ENCODE assay signal across 1 cellular context in genomic region chr16:30893744-30894539, GRCh38.
TF ChIP-seq lines count a peak whose summit lies in the region.

TSS of gene BCL7C (minus strand) at chr16:30894077. CDS start at chr16:30893944, 133 bp downstream.

TF ChIP-seq in HEK293, 187 proteins besides CTCF, POLR2A, EP300 and RAD21 (continued from another document and continues in another):
- TF ChIP-seq BCL11B (tag by site-specific recombination; IDR thresholded peaks at IDR 0.05; ENCODE audit: low read depth) = no peak
- TF ChIP-seq GLIS1 (tag by site-specific recombination; IDR thresholded peaks at IDR 0.05) = no peak; the same call in 1 of the 2 replicates
- TF ChIP-seq ZNF473 (tag by site-specific recombination; IDR thresholded peaks at IDR 0.05) = no peak
- TF ChIP-seq ZNF121 (tag by site-specific recombination; IDR thresholded peaks at IDR 0.05) = no peak
- TF ChIP-seq OSR2 (tag by site-specific recombination; IDR thresholded peaks at IDR 0.05) = no peak; the same call in 1 of the 2 replicates
- TF ChIP-seq ZNF311 (tag by site-specific recombination; IDR thresholded peaks at IDR 0.05; ENCODE audit: borderline replicate concordance) = no peak
- TF ChIP-seq ZNF239 (tag by site-specific recombination; IDR thresholded peaks at IDR 0.05) = 0 out of 2 replicates have a peak, but pooled peaks have one; percentile 24
- no peak for TF ChIP-seq ZNF214 (tag by site-specific recombination; IDR thresholded peaks at IDR 0.05; ENCODE audit: borderline replicate concordance)
- no peak for TF ChIP-seq PRDM1 (tag by site-specific recombination; IDR thresholded peaks at IDR 0.05)
- TF ChIP-seq ZNF138 (tag by site-specific recombination; IDR thresholded peaks at IDR 0.05; ENCODE audit: borderline replicate concordance) = no peak
- peak; percentile 98 for TF ChIP-seq ZBTB26 (tag by site-specific recombination; optimal IDR thresholded peaks at IDR 0.05)
- peak; percentile 40; the same call in 1 of the 2 replicates for TF ChIP-seq ZSCAN30 (tag by site-specific recombination; IDR thresholded peaks at IDR 0.05)
- no peak for TF ChIP-seq ZNF148 (tag by site-specific recombination; IDR thresholded peaks at IDR 0.05; ENCODE audit: borderline replicate concordance)
- no peak for TF ChIP-seq ZNF292 (tag by site-specific recombination; IDR thresholded peaks at IDR 0.05; ENCODE audit: borderline replicate concordance, low read depth)
- no peak for TF ChIP-seq ZNF169 (tag by site-specific recombination; IDR thresholded peaks at IDR 0.05)
- no peak for TF ChIP-seq ZNF26 (tag by site-specific recombination; IDR thresholded peaks at IDR 0.05)
- no peak for TF ChIP-seq GFI1B (tag by site-specific recombination; IDR thresholded peaks at IDR 0.05)
- no peak; the same call in 1 of the 2 replicates for TF ChIP-seq ZNF391 (tag by site-specific recombination; IDR thresholded peaks at IDR 0.05; ENCODE audit: borderline replicate concordance, low read depth)
- TF ChIP-seq ZNF664 (tag by site-specific recombination; IDR thresholded peaks at IDR 0.05) = no peak
- TF ChIP-seq IKZF3 (tag by site-specific recombination; IDR thresholded peaks at IDR 0.05) = no peak
- TF ChIP-seq YY2 (tag by site-specific recombination; IDR thresholded peaks at IDR 0.05) = no peak
- TF ChIP-seq ZNF10 (tag by site-specific recombination; IDR thresholded peaks at IDR 0.05) = peak; percentile 39; the same call in 1 of the 2 replicates
- TF ChIP-seq SCRT2 (tag by site-specific recombination; IDR thresholded peaks at IDR 0.05) = peak; percentile 90
- TF ChIP-seq ZNF175 (tag by site-specific recombination; IDR thresholded peaks at IDR 0.05) = no peak
- no peak for TF ChIP-seq ZNF621 (tag by site-specific recombination; IDR thresholded peaks at IDR 0.05)
- no peak for TF ChIP-seq ZFP41 (tag by site-specific recombination; IDR thresholded peaks at IDR 0.05; ENCODE audit: borderline replicate concordance)
- TF ChIP-seq TCF7L2 (IDR thresholded peaks at IDR 0.05; ENCODE audit: borderline replicate concordance, low read depth, low read length) = no peak
- 0 out of 2 replicates have a peak, but pooled peaks have one; percentile 80 for TF ChIP-seq ZNF324 (tag by site-specific recombination; IDR thresholded peaks at IDR 0.05)
- peak; percentile 97 for TF ChIP-seq PBX3 (CRISPR knock-in tag; IDR thresholded peaks at IDR 0.05)
- TF ChIP-seq ZNF544 (tag by site-specific recombination; IDR thresholded peaks at IDR 0.05) = no peak
- no peak for TF ChIP-seq ZNF624 (tag by site-specific recombination; IDR thresholded peaks at IDR 0.05)
- TF ChIP-seq ZSCAN4 (tag by site-specific recombination; IDR thresholded peaks at IDR 0.05) = 0 out of 2 replicates have a peak, but pooled peaks have one; percentile 15
- no peak; the same call in 1 of the 2 replicates for TF ChIP-seq ZNF548 (tag by site-specific recombination; IDR thresholded peaks at IDR 0.05)
- TF ChIP-seq SALL2 (tag by site-specific recombination; IDR thresholded peaks at IDR 0.05; ENCODE audit: borderline replicate concordance) = no peak
- no peak for TF ChIP-seq ZNF747 (tag by site-specific recombination; IDR thresholded peaks at IDR 0.05)
- TF ChIP-seq FEZF1 (tag by site-specific recombination; IDR thresholded peaks at IDR 0.05) = no peak
- TF ChIP-seq ZNF362 (tag by site-specific recombination; IDR thresholded peaks at IDR 0.05) = no peak
- no peak for TF ChIP-seq ZNF23 (tag by site-specific recombination; IDR thresholded peaks at IDR 0.05; ENCODE audit: borderline replicate concordance)
- TF ChIP-seq ZNF416 (tag by site-specific recombination; IDR thresholded peaks at IDR 0.05) = no peak
- TF ChIP-seq GLI4 (tag by site-specific recombination; IDR thresholded peaks at IDR 0.05) = no peak
- no peak for TF ChIP-seq REST (tag by site-specific recombination; IDR thresholded peaks at IDR 0.05)
- TF ChIP-seq ZNF510 (tag by site-specific recombination; IDR thresholded peaks at IDR 0.05; ENCODE audit: insufficient replicate concordance) = no peak
- TF ChIP-seq ZNF561 (tag by site-specific recombination; IDR thresholded peaks at IDR 0.05; ENCODE audit: borderline replicate concordance) = peak; percentile 84
- TF ChIP-seq KLF7 (tag by site-specific recombination; IDR thresholded peaks at IDR 0.05; ENCODE audit: borderline replicate concordance) = peak; percentile 59; the same call in 1 of the 2 replicates
- no peak for TF ChIP-seq ZNF266 (tag by site-specific recombination; IDR thresholded peaks at IDR 0.05; ENCODE audit: low read depth)
- TF ChIP-seq HOXA7 (CRISPR knock-in tag; IDR thresholded peaks at IDR 0.05; ENCODE audit: borderline replicate concordance) = no peak
- peak; percentile 88 for TF ChIP-seq ZBTB20 (tag by site-specific recombination; IDR thresholded peaks at IDR 0.05)
- peak; percentile 40 for TF ChIP-seq SP3 (tag by site-specific recombination; IDR thresholded peaks at IDR 0.05)
- peak; percentile 48; the same call in 1 of the 2 replicates for TF ChIP-seq MZF1 (tag by site-specific recombination; IDR thresholded peaks at IDR 0.05; ENCODE audit: borderline replicate concordance)
- no peak for TF ChIP-seq ZBTB48 (tag by site-specific recombination; IDR thresholded peaks at IDR 0.05)
- no peak for TF ChIP-seq HIC1 (tag by site-specific recombination; IDR thresholded peaks at IDR 0.05)
- TF ChIP-seq ZNF639 (tag by site-specific recombination; IDR thresholded peaks at IDR 0.05) = peak; percentile 42
